ENCODE assay signal across 8 cellular contexts in genomic region chr9:101648493-101648892, GRCh38. TPM values are rescaled to one million over a fixed set of nuclear protein-coding genes. Genes with fewer than 3 reads are reported as not detected.
"Had no signal": no experiment of that assay in that cellular context is flagged by ENCODE, and none has a peak within 500 bp of the region (broad histone marks: within the 10 kb centered on the region; RNA-seq: fewer than 3 reads in every experiment).

No MANE protein-coding gene starts in this region.

- FAIRE-seq: G401.6, GM12878, GM12891, GM12892, GM18507, GM19239 had no signal

- ATAC-seq: GM12878 had no signal

- DNase-seq: GDM1, GF-D8 had no signal

- H3K4me3 ChIP-seq: GM12878 had no signal

RNA-seq across cellular contexts. Expression of gene PPP3R2, which starts 53.7 kb away (rescaled TPM):
- total RNA-seq: GM12878 had no signal
- polyA plus RNA-seq: GM12878 had no signal
